ENCODE assay signal across 9 cellular contexts in the genomic region with DNA sequence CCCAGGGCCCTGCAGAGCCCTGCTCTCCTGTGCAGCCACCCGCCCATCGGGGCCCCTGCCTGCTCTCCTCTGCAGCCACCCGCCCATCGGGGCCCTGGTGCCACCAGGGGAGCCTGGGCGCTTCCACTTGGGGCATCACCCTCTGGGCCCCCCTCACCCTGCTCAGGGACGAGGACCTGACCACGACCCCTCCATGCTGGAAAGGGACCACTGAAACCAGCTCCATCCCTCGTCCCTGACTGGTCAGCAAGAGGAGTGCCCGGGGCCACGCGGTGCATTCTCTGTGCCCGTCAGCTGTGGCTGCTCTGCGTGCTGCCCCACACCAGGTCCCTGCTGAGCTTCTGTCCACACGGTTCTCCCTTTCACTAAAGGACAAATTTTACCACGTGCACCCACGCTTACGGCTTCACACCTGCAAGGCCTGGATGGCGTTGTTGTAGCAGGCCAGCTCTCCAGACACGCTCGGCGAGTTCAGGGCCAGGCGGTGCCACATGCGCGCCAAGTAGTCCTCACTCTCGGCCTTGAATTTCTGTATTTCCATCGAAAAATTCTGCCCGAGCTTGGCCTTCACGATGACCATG. TPM values are rescaled to one million over a fixed set of nuclear protein-coding genes. Genes with fewer than 3 reads are reported as not detected.
"Had no signal": no experiment of that assay in that cellular context is flagged by ENCODE, and none has a peak within 500 bp of the region (broad histone marks: within the 10 kb centered on the region; RNA-seq: fewer than 3 reads in every experiment).

No MANE protein-coding gene starts in this region.

- H3K4me3 Mint-ChIP-seq: activated CD8-positive, alpha-beta memory T cell treated with anti-CD3 and anti-CD28 coated beads, Interleukin-2, amount 10 ng/mL, durations not matched to agents 7 days and 5 days; activated naive CD8-positive, alpha-beta T cell treated with anti-CD3 and anti-CD28 coated beads, Interleukin-2, amount 50 U/mL, for 24 hours; naive B cell; stimulated activated effector memory CD8-positive, alpha-beta T cell treated with anti-CD3 and anti-CD28 coated beads, Interleukin-12 subunit alpha, Interleukin-12 subunit beta, amount 100 ng/mL, for 72 hours had no signal

- H3K4me1 ChIP-seq: lower lobe of right lung had no signal

- H3K36me3 ChIP-seq: lower lobe of right lung had no signal

- H3K9me3 ChIP-seq: lower lobe of right lung had no signal

- ATAC-seq: activated CD4-positive, CD25-positive, alpha-beta regulatory T cell treated with anti-CD3 and anti-CD28 coated beads, Interleukin-2, amount 50 U/mL, for 24 hours; activated CD8-positive, alpha-beta memory T cell treated with anti-CD3 and anti-CD28 coated beads, Interleukin-2, amount 10 ng/mL, durations not matched to agents 7 days and 5 days; activated naive CD8-positive, alpha-beta T cell treated with anti-CD3 and anti-CD28 coated beads, Interleukin-2, amount 50 U/mL, for 24 hours; lower lobe of right lung; stimulated activated effector memory CD8-positive, alpha-beta T cell treated with anti-CD3 and anti-CD28 coated beads, Interleukin-12 subunit alpha, Interleukin-12 subunit beta, amount 100 ng/mL, for 72 hours had no signal

- H3K27me3 Mint-ChIP-seq: activated CD8-positive, alpha-beta memory T cell treated with anti-CD3 and anti-CD28 coated beads, Interleukin-2, amount 10 ng/mL, durations not matched to agents 7 days and 5 days; activated naive CD8-positive, alpha-beta T cell treated with anti-CD3 and anti-CD28 coated beads, Interleukin-2, amount 50 U/mL, for 24 hours had no signal

- H3K36me3 Mint-ChIP-seq: activated CD8-positive, alpha-beta memory T cell treated with anti-CD3 and anti-CD28 coated beads, Interleukin-2, amount 10 ng/mL, durations not matched to agents 7 days and 5 days; stimulated activated effector memory CD8-positive, alpha-beta T cell treated with anti-CD3 and anti-CD28 coated beads, Interleukin-12 subunit alpha, Interleukin-12 subunit beta, amount 100 ng/mL, for 72 hours had no signal

- H3K4me3 ChIP-seq: lower lobe of right lung, smooth muscle cell had no signal

- H3K4me1 Mint-ChIP-seq: activated CD8-positive, alpha-beta memory T cell treated with anti-CD3 and anti-CD28 coated beads, Interleukin-2, amount 10 ng/mL, durations not matched to agents 7 days and 5 days; activated naive CD8-positive, alpha-beta T cell treated with anti-CD3 and anti-CD28 coated beads, Interleukin-2, amount 50 U/mL, for 24 hours; naive B cell; stimulated activated effector memory CD8-positive, alpha-beta T cell treated with anti-CD3 and anti-CD28 coated beads, Interleukin-12 subunit alpha, Interleukin-12 subunit beta, amount 100 ng/mL, for 72 hours had no signal

- H3K27ac Mint-ChIP-seq: activated CD8-positive, alpha-beta memory T cell treated with anti-CD3 and anti-CD28 coated beads, Interleukin-2, amount 10 ng/mL, durations not matched to agents 7 days and 5 days; activated naive CD8-positive, alpha-beta T cell treated with anti-CD3 and anti-CD28 coated beads, Interleukin-2, amount 50 U/mL, for 24 hours; naive B cell; stimulated activated effector memory CD8-positive, alpha-beta T cell treated with anti-CD3 and anti-CD28 coated beads, Interleukin-12 subunit alpha, Interleukin-12 subunit beta, amount 100 ng/mL, for 72 hours had no signal

- H3K27ac ChIP-seq: lower lobe of right lung had no signal

- H3K9me3 Mint-ChIP-seq: activated naive CD8-positive, alpha-beta T cell treated with anti-CD3 and anti-CD28 coated beads, Interleukin-2, amount 50 U/mL, for 24 hours; stimulated activated effector memory CD8-positive, alpha-beta T cell treated with anti-CD3 and anti-CD28 coated beads, Interleukin-12 subunit alpha, Interleukin-12 subunit beta, amount 100 ng/mL, for 72 hours had no signal

- DNase-seq: activated CD4-positive, alpha-beta T cell treated with anti-CD3 and anti-CD28 coated beads, Interleukin-2, amount 50 U/mL, for 48 hours; activated CD8-positive, alpha-beta memory T cell treated with anti-CD3 and anti-CD28 coated beads, Interleukin-2, amount 10 ng/mL, durations not matched to agents 7 days and 5 days; activated naive CD8-positive, alpha-beta T cell treated with anti-CD3 and anti-CD28 coated beads, Interleukin-2, amount 50 U/mL, for 24 hours; activated T-cell treated with anti-CD3 and anti-CD28 coated beads, Interleukin-2, amount 50 U/mL, for 48 hours; naive B cell had no signal

RNA-seq across cellular contexts. Expression of a gene that starts 57.6 kb away (rescaled TPM):
- total RNA-seq: activated CD8-positive, alpha-beta memory T cell treated with anti-CD3 and anti-CD28 coated beads, Interleukin-2, amount 10 ng/mL, durations not matched to agents 7 days and 5 days had no signal
